In the genomic region with DNA sequence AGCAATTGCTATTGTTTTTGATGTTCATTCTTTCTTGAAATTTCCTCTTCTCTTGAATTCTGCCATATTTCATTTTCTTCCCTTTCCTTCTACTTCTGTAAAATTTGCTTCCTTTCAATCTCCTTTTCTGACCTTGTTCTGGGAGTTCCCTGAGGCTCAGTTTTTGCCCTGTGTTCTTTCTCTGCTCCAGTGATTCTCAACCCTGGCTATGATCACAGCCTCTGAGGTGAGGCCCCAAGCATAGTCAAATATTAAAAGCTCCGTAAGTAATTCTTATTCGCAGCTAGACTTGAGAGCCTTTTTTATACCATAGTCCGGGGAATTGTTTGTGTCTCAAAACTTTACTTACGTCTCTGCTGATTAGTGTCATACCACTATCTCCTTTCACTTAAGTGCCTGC, we compare ENCODE assay signal across 26 cellular contexts.
"Had no signal": no experiment of that assay in that cellular context is flagged by ENCODE, and none has a peak within 500 bp of the region (broad histone marks: within the 10 kb centered on the region; RNA-seq: fewer than 3 reads in every experiment).

No MANE protein-coding gene starts in this region.

- H3K27ac Mint-ChIP-seq: activated CD4-positive, alpha-beta memory T cell treated with anti-CD3 and anti-CD28 coated beads, Interleukin-2, amount 10 ng/mL, durations not matched to agents 7 days and 5 days; activated naive CD8-positive, alpha-beta T cell treated with anti-CD3 and anti-CD28 coated beads, Interleukin-2, amount 50 U/mL, for 24 hours; activated T-cell treated with anti-CD3 and anti-CD28 coated beads, Interleukin-2, amount 50 U/mL, for 72 hours; activated T-helper 2 cell treated with anti-CD3 and anti-CD28 coated beads, Interferon-gamma antibody, Interleukin-2, Interleukin-4, amounts not matched to agents 10 μg/mL and 5 μg/mL and 100 μg/mL, durations not matched to agents 14 hours and 24 hours and 36 hours had no signal

- H3K9me2 ChIP-seq: SK-N-SH had no signal

- H3K4me2 ChIP-seq: KMS-11, SK-N-SH had no signal

- DNase-seq: activated CD4-positive, alpha-beta memory T cell treated with anti-CD3 and anti-CD28 coated beads, Interleukin-2, amount 10 ng/mL, durations not matched to agents 7 days and 5 days; activated CD4-positive, alpha-beta T cell treated with anti-CD3 and anti-CD28 coated beads, Interleukin-2, amount 50 U/mL, for 1 hour; activated CD4-positive, CD25-positive, alpha-beta regulatory T cell; activated CD8-positive, alpha-beta memory T cell treated with anti-CD3 and anti-CD28 coated beads, Interleukin-2, amount 50 U/mL, for 4 hours; activated naive CD4-positive, alpha-beta T cell treated with anti-CD3 and anti-CD28 coated beads, Interleukin-2, amount 50 U/mL, for 16 hours; activated naive CD8-positive, alpha-beta T cell treated with anti-CD3 and anti-CD28 coated beads, Interleukin-2, amount 50 U/mL, for 24 hours; activated T-cell treated with anti-CD3 and anti-CD28 coated beads, Interleukin-2, amount 50 U/mL, for 72 hours; amniotic stem cell; body of pancreas; MG63; MV-4-11; NCI-H1092 treated with DMSO at 0.1 percent for 48 hours; NCI-H1417 treated with DMSO at 0.1 percent for 48 hours; NCI-H1694; NCI-H2029; NCI-H2107; NCI-H2171 treated with DMSO at 0.1 percent for 48 hours; NCI-H226; RPMI8226; SK-N-SH; T-helper 1 cell had no signal

- ATAC-seq: activated naive CD8-positive, alpha-beta T cell treated with anti-CD3 and anti-CD28 coated beads, Interleukin-2, amount 50 U/mL, for 24 hours; activated T-cell treated with anti-CD3 and anti-CD28 coated beads, Interleukin-2, amount 50 U/mL, for 72 hours; body of pancreas; Right ventricle myocardium inferior had no signal

- H3K27me3 ChIP-seq: ascending aorta, body of pancreas, MG63 had no signal

- H3K4me1 ChIP-seq: ascending aorta, body of pancreas had no signal

- H3K27me3 Mint-ChIP-seq: activated naive CD8-positive, alpha-beta T cell treated with anti-CD3 and anti-CD28 coated beads, Interleukin-2, amount 50 U/mL, for 24 hours had no signal

- H3K27ac ChIP-seq: ascending aorta, body of pancreas, KMS-11, VCaP had no signal

- H3K4me3 Mint-ChIP-seq: activated CD4-positive, alpha-beta memory T cell treated with anti-CD3 and anti-CD28 coated beads, Interleukin-2, amount 10 ng/mL, durations not matched to agents 7 days and 5 days; activated naive CD8-positive, alpha-beta T cell treated with anti-CD3 and anti-CD28 coated beads, Interleukin-2, amount 50 U/mL, for 24 hours; activated T-cell treated with anti-CD3 and anti-CD28 coated beads, Interleukin-2, amount 50 U/mL, for 72 hours had no signal

- H3K4me1 Mint-ChIP-seq: activated CD4-positive, alpha-beta memory T cell treated with anti-CD3 and anti-CD28 coated beads, Interleukin-2, amount 10 ng/mL, durations not matched to agents 7 days and 5 days; activated naive CD8-positive, alpha-beta T cell treated with anti-CD3 and anti-CD28 coated beads, Interleukin-2, amount 50 U/mL, for 24 hours had no signal

- H3K36me3 ChIP-seq: ascending aorta, MG63 had no signal

- H3K4me3 ChIP-seq: ascending aorta, body of pancreas, MG63 had no signal
